ENCODE assay signal across 21 cellular contexts in the genomic region with DNA sequence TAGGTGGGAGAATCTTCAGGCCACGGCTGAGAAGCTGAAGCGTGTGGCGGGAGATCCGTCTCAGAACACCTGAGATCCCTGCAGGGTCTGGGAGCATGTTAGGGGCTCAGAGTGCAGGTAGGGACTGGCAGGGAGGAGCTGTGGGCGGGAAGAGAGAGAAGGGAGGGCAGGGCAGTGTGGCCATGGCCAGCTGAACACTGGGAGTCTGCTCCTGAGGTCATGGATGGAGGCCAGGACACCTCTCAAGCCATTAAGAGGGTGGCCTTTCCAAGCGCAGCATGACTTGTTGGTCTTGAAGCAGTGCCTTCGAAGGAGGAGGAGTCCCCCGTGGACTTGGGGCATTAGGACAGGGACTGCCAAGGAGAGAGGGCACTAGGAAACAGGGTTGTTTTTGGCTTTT. TPM values are rescaled to one million over a fixed set of nuclear protein-coding genes. Genes with fewer than 3 reads are reported as not detected.
A peak's percentile ranks its signal among the peaks of the same experiment; 100 is the strongest.
DNase-seq lines count a peak whose midpoint lies in the region; ATAC-seq and TF ChIP-seq lines count a peak whose summit lies in the region.
"Had no signal": no experiment of that assay in that cellular context is flagged by ENCODE, and none has a peak within 500 bp of the region (broad histone marks: within the 10 kb centered on the region; RNA-seq: fewer than 3 reads in every experiment).

No MANE protein-coding gene starts in this region.

- no peak for DNase-seq in MCF 10A (ENCODE audit: unreplicated experiment)
- no peak for DNase-seq in breast epithelium (ENCODE audit: low spot score in 2 of 2)
- no peak for DNase-seq in activated CD8-positive, alpha-beta T cell treated with anti-CD3 and anti-CD28 coated beads, Interleukin-2, amount 10 ng/mL, durations not matched to agents 7 days and 5 days
- no peak for DNase-seq in immature natural killer cell
- peak; percentile 87 to 88 for DNase-seq in thyroid gland
- DNase-seq in SIG-M5 treated with dmso at 0.1 percent for 504 hours (lab: John Stamatoyannopoulos, UW; ENCODE audit: unreplicated experiment) = no peak
- DNase-seq in A172 (ENCODE audit: low spot score) = no peak
- no peak for DNase-seq in NOMO-1 treated with dmso at 0.1 percent for 144 hours (lab: John Stamatoyannopoulos, UW; ENCODE audit: unreplicated experiment)
- DNase-seq: activated CD4-positive, alpha-beta T cell treated with anti-CD3 and anti-CD28 coated beads for 4 hours; activated CD8-positive, alpha-beta memory T cell treated with anti-CD3 and anti-CD28 coated beads, Interleukin-2, amount 50 U/mL, for 48 hours; colonic mucosa; NCI-H2107; NCI-H510A; uterus had no signal

- no peak overlapping the region for H3K4me3 ChIP-seq in breast epithelium
- no peak overlapping the region for H3K4me3 ChIP-seq in thyroid gland (replicated peaks in 1 of 3)
- H3K4me3 ChIP-seq: colonic mucosa, GM23338, hepatocyte, uterus had no signal

- H3K4me1 ChIP-seq in breast epithelium (no peaks in the 10 kb centered on the region), thyroid gland (peaks cover 16 to 23% of the 10 kb centered on the region in 2 donors)
- H3K4me1 ChIP-seq: colonic mucosa, parathyroid adenoma, uterus had no signal

- H3K9me3 Mint-ChIP-seq in MCF 10A (ENCODE audit: unreplicated experiment) (no peaks in the 10 kb centered on the region), immature natural killer cell (no peaks in the 10 kb centered on the region)
- H3K9me3 Mint-ChIP-seq in activated CD8-positive, alpha-beta T cell treated with anti-CD3 and anti-CD28 coated beads, Interleukin-2, amount 10 ng/mL, durations not matched to agents 7 days and 5 days (ENCODE audit: insufficient read depth) = no peaks in the 10 kb centered on the region
- H3K9me3 Mint-ChIP-seq: GM23338 had no signal

- H3K4me3 Mint-ChIP-seq in MCF 10A (ENCODE audit: unreplicated experiment) = no peak overlapping the region
- no peak overlapping the region for H3K4me3 Mint-ChIP-seq in activated CD8-positive, alpha-beta T cell treated with anti-CD3 and anti-CD28 coated beads, Interleukin-2, amount 10 ng/mL, durations not matched to agents 7 days and 5 days
- H3K4me3 Mint-ChIP-seq in immature natural killer cell = no peak overlapping the region
- H3K4me3 Mint-ChIP-seq: GM23338 had no signal

- WGBS in thyroid gland, 2 donors = 78 to 88% methylated on average over 5 to 8 of the region's 8 CpGs

- H3K27ac ChIP-seq in breast epithelium (no peak overlapping the region), thyroid gland (no peak overlapping the region)
- H3K27ac ChIP-seq: colonic mucosa, hepatocyte, parathyroid adenoma, uterus had no signal

- CTCF ChIA-PET in MCF 10A (lab: Yijun Ruan, JAX) = no interaction called here
- CTCF ChIA-PET in activated CD8-positive, alpha-beta T cell treated with anti-CD3 and anti-CD28 coated beads, Interleukin-2, amount 10 ng/mL, durations not matched to agents 7 days and 5 days (lab: Charles Lee) = interaction anchor here (1.0 kb wide), 1 partner anchor 10 kb away, joined by 3 read pairs; no protein-coding TSS in a partner anchor

- POLR2A ChIA-PET in MCF 10A (lab: Yijun Ruan, JAX) = interaction anchor here (0.7 kb wide), 1 partner anchor 183 kb away, joined by 3 read pairs; no protein-coding TSS in a partner anchor
- POLR2A ChIA-PET in activated CD8-positive, alpha-beta T cell treated with anti-CD3 and anti-CD28 coated beads, Interleukin-2, amount 10 ng/mL, durations not matched to agents 7 days and 5 days (lab: Charles Lee) = no interaction called here

- peaks cover 12% of the 10 kb centered on the region for H3K4me1 Mint-ChIP-seq in MCF 10A (ENCODE audit: insufficient read depth, unreplicated experiment)
- peaks cover 47% of the 10 kb centered on the region for H3K4me1 Mint-ChIP-seq in activated CD8-positive, alpha-beta T cell treated with anti-CD3 and anti-CD28 coated beads, Interleukin-2, amount 10 ng/mL, durations not matched to agents 7 days and 5 days (ENCODE audit: low read depth)
- peaks cover 64 to 69% of the 10 kb centered on the region in 2 donors for H3K4me1 Mint-ChIP-seq in immature natural killer cell

- no TSS peak for BruUV-seq in MCF 10A (replicated peaks; lab: Mats Ljungman, UMichigan)

- H3K9me3 ChIP-seq in breast epithelium (no peaks in the 10 kb centered on the region), thyroid gland (no peaks in the 10 kb centered on the region)
- H3K9me3 ChIP-seq: colonic mucosa, uterus had no signal

- no peak for TF ChIP-seq CTCF in MCF 10A (IDR thresholded peaks at IDR 0.05; ENCODE audit: unreplicated experiment)
- TF ChIP-seq CTCF in breast epithelium (IDR thresholded peaks at IDR 0.05) = no peak
- no peak for TF ChIP-seq CTCF in thyroid gland (IDR thresholded peaks at IDR 0.05)

- peak overlapping the region; percentile 79 for H3K27ac Mint-ChIP-seq in MCF 10A (ENCODE audit: low read depth, unreplicated experiment)
- H3K27ac Mint-ChIP-seq in activated CD8-positive, alpha-beta T cell treated with anti-CD3 and anti-CD28 coated beads, Interleukin-2, amount 10 ng/mL, durations not matched to agents 7 days and 5 days = peak overlapping the region; percentile 47
- H3K27ac Mint-ChIP-seq in immature natural killer cell = peak overlapping the region in 4 of 6 donors; percentile 34 to 67 (median 40)
- H3K27ac Mint-ChIP-seq: GM23338 had no signal

- H3K27me3 ChIP-seq in breast epithelium (no peaks in the 10 kb centered on the region), thyroid gland (no peaks in the 10 kb centered on the region)
- H3K27me3 ChIP-seq: colonic mucosa, hepatocyte, uterus had no signal

- intact Hi-C loops in MCF 10A (cut with micrococcal nuclease) (no loop called here), breast epithelium (cut with DNase I; ENCODE audit: low total_unique reads) (no loop called here), thyroid gland (cut with DNase I) (no loop called here)

- no peak for TF ChIP-seq POLR2A in breast epithelium (IDR thresholded peaks at IDR 0.05)
- TF ChIP-seq POLR2A in thyroid gland (IDR thresholded peaks at IDR 0.05) = no peak

- no peak for ATAC-seq in activated CD8-positive, alpha-beta T cell treated with anti-CD3 and anti-CD28 coated beads, Interleukin-2, amount 10 ng/mL, durations not matched to agents 7 days and 5 days

- H3K27me3 Mint-ChIP-seq in MCF 10A (ENCODE audit: insufficient read depth, unreplicated experiment) (no peaks in the 10 kb centered on the region), immature natural killer cell (ENCODE audit: low read depth in 3 of 3) (no peaks in the 10 kb centered on the region)
- no peaks in the 10 kb centered on the region for H3K27me3 Mint-ChIP-seq in activated CD8-positive, alpha-beta T cell treated with anti-CD3 and anti-CD28 coated beads, Interleukin-2, amount 10 ng/mL, durations not matched to agents 7 days and 5 days (ENCODE audit: low read depth)

- H3K36me3 ChIP-seq in breast epithelium = no peaks in the 10 kb centered on the region
- H3K36me3 ChIP-seq in thyroid gland = peaks cover 0 to 3% of the 10 kb centered on the region in 2 donors
- H3K36me3 ChIP-seq: colonic mucosa, uterus had no signal

- no peaks in the 10 kb centered on the region for H3K36me3 Mint-ChIP-seq in MCF 10A (ENCODE audit: insufficient read depth, unreplicated experiment)
- peaks cover 34% of the 10 kb centered on the region for H3K36me3 Mint-ChIP-seq in activated CD8-positive, alpha-beta T cell treated with anti-CD3 and anti-CD28 coated beads, Interleukin-2, amount 10 ng/mL, durations not matched to agents 7 days and 5 days (ENCODE audit: low read depth)
- no peaks in the 10 kb centered on the region for H3K36me3 Mint-ChIP-seq in immature natural killer cell

RNA-seq across cellular contexts. Expression of gene NAA60, which starts 23.7 kb away (rescaled TPM):
- total RNA-seq in MCF 10A (2022) = 38.6 and 40.8 TPM in 2 replicates
- total RNA-seq in breast epithelium = 10 to 100 TPM; 25.4 to 25.9 (median 25.5) TPM
- 10 to 100 TPM; 46.3 to 49.0 TPM for total RNA-seq in activated CD8-positive, alpha-beta T cell treated with anti-CD3 and anti-CD28 coated beads, Interleukin-2, amount 10 ng/mL, durations not matched to agents 7 days and 5 days
- polyA plus RNA-seq in immature natural killer cell = 10 to 100 TPM; 19.1 to 64.9 (median 26.2) TPM
- total RNA-seq in thyroid gland = 10 to 100 TPM; 22.7 to 42.2 (median 31.0) TPM
- total RNA-seq in A172 (2014; rRNA removed; shearing (Covaris generic)) = 9.1 and 11.4 TPM in 2 replicates

RNA-seq across cellular contexts. Expression of gene ZNF597, which starts 23.9 kb away (rescaled TPM):
- total RNA-seq in MCF 10A (2022) (2.3 and 2.5 TPM in 2 replicates), breast epithelium (1 to 10 TPM; 2.1 to 3.6 (median 2.8) TPM), thyroid gland (1 to 10 TPM; 2.7 to 6.8 (median 4.3) TPM)
- total RNA-seq in activated CD8-positive, alpha-beta T cell treated with anti-CD3 and anti-CD28 coated beads, Interleukin-2, amount 10 ng/mL, durations not matched to agents 7 days and 5 days = 1 to 10 TPM; 2.4 to 2.7 TPM
- 1 to 10 TPM in 2 of 3 donors, under 1 TPM in 1; 0.37 to 1.7 (median 1.2) TPM for polyA plus RNA-seq in immature natural killer cell
- total RNA-seq in A172 (2014; rRNA removed; shearing (Covaris generic)) = 3.2 and 5.6 TPM in 2 replicates
- total RNA-seq: Daoy had no signal

RNA-seq across cellular contexts. Expression of gene C16orf90, which starts 28.1 kb away (rescaled TPM):
- total RNA-seq in MCF 10A (2022) (not detected in 2 replicates), breast epithelium (not detected), thyroid gland (not detected)
- total RNA-seq in activated CD8-positive, alpha-beta T cell treated with anti-CD3 and anti-CD28 coated beads, Interleukin-2, amount 10 ng/mL, durations not matched to agents 7 days and 5 days = not detected
- not detected for polyA plus RNA-seq in immature natural killer cell
- not detected in 2 replicates for total RNA-seq in A172 (2014; rRNA removed; shearing (Covaris generic))
- total RNA-seq: colonic mucosa, Daoy, GM23338, hepatocyte, LHCN-M2, myocyte, uterus had no signal
- polyA plus RNA-seq: AG04450, GM23338, hepatocyte had no signal

RNA-seq across cellular contexts. Expression of gene CLUAP1, which starts 33.6 kb away (rescaled TPM):
- total RNA-seq in MCF 10A (2022) (29.5 and 33.1 TPM in 2 replicates), breast epithelium (10 to 100 TPM; 20.8 to 27.1 (median 24.6) TPM), thyroid gland (10 to 100 TPM; 24.6 to 31.6 (median 29.4) TPM)
- total RNA-seq in activated CD8-positive, alpha-beta T cell treated with anti-CD3 and anti-CD28 coated beads, Interleukin-2, amount 10 ng/mL, durations not matched to agents 7 days and 5 days = 10 to 100 TPM; 15.4 to 16.1 TPM
- 10 to 100 TPM in 2 of 3 donors, 1 to 10 TPM in 1; 4.7 to 16.6 (median 10.3) TPM for polyA plus RNA-seq in immature natural killer cell
- total RNA-seq in A172 (2014; rRNA removed; shearing (Covaris generic)) = 25.7 and 28.0 TPM in 2 replicates

Comparison
In these comparisons a context has a peak if more than half of its experiments do, and no peak if none do; other contexts are left out.
1. DNase-seq: peak in thyroid gland (2 of 2); none in MCF 10A (single experiment), breast epithelium (0 of 2), activated CD8-positive, alpha-beta T cell treated with anti-CD3 and anti-CD28 coated beads, Interleukin-2, amount 10 ng/mL, durations not matched to agents 7 days and 5 days (single experiment), immature natural killer cell (0 of 3), SIG-M5 treated with dmso at 0.1 percent for 504 hours (single experiment), A172 (single experiment) and NOMO-1 treated with dmso at 0.1 percent for 144 hours (single experiment).
2. Peak in every context shown above with its lines, with median percentiles within 50 percentile points of each other: H3K27ac Mint-ChIP-seq.